Comparison of ENCODE assay signal across 1 cellular context in the genomic region with DNA sequence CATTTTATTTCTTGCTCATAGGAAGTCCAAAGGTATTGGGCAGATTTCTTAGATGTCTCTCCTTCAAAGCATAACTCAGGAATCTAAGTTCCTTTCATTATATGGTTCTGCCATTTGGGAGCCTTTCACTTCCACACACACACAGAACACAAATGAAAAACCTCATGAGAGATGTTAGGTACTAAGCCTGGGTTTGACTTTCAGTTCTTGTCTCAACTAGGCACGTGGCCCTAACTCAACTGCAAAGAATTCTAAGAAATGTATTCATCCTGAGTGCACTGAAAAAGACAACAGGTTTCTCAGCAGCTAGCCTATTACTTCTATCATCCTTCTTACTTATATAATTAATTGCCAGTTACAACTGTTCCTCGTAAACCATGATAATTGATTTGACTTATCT.
A peak's percentile ranks its signal among the peaks of the same experiment; 100 is the strongest.
TF ChIP-seq lines count a peak whose summit lies in the region.

No MANE protein-coding gene starts in this region.

TF ChIP-seq in K562, 482 proteins besides CTCF, POLR2A, EP300 and RAD21 (continued from another document):
- no peak for TF ChIP-seq ZNF407 (IDR thresholded peaks at IDR 0.05; ENCODE audit: low read depth)
- no peak for TF ChIP-seq ZNF696 (CRISPR knock-in tag; conservative IDR thresholded peaks at IDR 0.05)
- no peak for TF ChIP-seq E2F1 (CRISPR knock-in tag; IDR thresholded peaks at IDR 0.05)
- TF ChIP-seq, protein P1, sequence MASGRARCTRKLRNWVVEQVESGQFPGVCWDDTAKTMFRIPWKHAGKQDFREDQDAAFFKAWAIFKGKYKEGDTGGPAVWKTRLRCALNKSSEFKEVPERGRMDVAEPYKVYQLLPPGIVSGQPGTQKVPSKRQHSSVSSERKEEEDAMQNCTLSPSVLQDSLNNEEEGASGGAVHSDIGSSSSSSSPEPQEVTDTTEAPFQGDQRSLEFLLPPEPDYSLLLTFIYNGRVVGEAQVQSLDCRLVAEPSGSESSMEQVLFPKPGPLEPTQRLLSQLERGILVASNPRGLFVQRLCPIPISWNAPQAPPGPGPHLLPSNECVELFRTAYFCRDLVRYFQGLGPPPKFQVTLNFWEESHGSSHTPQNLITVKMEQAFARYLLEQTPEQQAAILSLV (tag; IDR thresholded peaks at IDR 0.05) = no peak
- no peak for TF ChIP-seq MAFF (IDR thresholded peaks at IDR 0.05; ENCODE audit: low read length)
- TF ChIP-seq, protein P2, sequence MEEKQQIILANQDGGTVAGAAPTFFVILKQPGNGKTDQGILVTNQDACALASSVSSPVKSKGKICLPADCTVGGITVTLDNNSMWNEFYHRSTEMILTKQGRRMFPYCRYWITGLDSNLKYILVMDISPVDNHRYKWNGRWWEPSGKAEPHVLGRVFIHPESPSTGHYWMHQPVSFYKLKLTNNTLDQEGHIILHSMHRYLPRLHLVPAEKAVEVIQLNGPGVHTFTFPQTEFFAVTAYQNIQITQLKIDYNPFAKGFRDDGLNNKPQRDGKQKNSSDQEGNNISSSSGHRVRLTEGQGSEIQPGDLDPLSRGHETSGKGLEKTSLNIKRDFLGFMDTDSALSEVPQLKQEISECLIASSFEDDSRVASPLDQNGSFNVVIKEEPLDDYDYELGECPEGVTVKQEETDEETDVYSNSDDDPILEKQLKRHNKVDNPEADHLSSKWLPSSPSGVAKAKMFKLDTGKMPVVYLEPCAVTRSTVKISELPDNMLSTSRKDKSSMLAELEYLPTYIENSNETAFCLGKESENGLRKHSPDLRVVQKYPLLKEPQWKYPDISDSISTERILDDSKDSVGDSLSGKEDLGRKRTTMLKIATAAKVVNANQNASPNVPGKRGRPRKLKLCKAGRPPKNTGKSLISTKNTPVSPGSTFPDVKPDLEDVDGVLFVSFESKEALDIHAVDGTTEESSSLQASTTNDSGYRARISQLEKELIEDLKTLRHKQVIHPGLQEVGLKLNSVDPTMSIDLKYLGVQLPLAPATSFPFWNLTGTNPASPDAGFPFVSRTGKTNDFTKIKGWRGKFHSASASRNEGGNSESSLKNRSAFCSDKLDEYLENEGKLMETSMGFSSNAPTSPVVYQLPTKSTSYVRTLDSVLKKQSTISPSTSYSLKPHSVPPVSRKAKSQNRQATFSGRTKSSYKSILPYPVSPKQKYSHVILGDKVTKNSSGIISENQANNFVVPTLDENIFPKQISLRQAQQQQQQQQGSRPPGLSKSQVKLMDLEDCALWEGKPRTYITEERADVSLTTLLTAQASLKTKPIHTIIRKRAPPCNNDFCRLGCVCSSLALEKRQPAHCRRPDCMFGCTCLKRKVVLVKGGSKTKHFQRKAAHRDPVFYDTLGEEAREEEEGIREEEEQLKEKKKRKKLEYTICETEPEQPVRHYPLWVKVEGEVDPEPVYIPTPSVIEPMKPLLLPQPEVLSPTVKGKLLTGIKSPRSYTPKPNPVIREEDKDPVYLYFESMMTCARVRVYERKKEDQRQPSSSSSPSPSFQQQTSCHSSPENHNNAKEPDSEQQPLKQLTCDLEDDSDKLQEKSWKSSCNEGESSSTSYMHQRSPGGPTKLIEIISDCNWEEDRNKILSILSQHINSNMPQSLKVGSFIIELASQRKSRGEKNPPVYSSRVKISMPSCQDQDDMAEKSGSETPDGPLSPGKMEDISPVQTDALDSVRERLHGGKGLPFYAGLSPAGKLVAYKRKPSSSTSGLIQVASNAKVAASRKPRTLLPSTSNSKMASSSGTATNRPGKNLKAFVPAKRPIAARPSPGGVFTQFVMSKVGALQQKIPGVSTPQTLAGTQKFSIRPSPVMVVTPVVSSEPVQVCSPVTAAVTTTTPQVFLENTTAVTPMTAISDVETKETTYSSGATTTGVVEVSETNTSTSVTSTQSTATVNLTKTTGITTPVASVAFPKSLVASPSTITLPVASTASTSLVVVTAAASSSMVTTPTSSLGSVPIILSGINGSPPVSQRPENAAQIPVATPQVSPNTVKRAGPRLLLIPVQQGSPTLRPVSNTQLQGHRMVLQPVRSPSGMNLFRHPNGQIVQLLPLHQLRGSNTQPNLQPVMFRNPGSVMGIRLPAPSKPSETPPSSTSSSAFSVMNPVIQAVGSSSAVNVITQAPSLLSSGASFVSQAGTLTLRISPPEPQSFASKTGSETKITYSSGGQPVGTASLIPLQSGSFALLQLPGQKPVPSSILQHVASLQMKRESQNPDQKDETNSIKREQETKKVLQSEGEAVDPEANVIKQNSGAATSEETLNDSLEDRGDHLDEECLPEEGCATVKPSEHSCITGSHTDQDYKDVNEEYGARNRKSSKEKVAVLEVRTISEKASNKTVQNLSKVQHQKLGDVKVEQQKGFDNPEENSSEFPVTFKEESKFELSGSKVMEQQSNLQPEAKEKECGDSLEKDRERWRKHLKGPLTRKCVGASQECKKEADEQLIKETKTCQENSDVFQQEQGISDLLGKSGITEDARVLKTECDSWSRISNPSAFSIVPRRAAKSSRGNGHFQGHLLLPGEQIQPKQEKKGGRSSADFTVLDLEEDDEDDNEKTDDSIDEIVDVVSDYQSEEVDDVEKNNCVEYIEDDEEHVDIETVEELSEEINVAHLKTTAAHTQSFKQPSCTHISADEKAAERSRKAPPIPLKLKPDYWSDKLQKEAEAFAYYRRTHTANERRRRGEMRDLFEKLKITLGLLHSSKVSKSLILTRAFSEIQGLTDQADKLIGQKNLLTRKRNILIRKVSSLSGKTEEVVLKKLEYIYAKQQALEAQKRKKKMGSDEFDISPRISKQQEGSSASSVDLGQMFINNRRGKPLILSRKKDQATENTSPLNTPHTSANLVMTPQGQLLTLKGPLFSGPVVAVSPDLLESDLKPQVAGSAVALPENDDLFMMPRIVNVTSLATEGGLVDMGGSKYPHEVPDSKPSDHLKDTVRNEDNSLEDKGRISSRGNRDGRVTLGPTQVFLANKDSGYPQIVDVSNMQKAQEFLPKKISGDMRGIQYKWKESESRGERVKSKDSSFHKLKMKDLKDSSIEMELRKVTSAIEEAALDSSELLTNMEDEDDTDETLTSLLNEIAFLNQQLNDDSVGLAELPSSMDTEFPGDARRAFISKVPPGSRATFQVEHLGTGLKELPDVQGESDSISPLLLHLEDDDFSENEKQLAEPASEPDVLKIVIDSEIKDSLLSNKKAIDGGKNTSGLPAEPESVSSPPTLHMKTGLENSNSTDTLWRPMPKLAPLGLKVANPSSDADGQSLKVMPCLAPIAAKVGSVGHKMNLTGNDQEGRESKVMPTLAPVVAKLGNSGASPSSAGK (IDR thresholded peaks at IDR 0.05) = peak; percentile 64
- 0 out of 2 replicates have a peak, but pooled peaks have one; percentile 31 for TF ChIP-seq BRD4 (IDR thresholded peaks at IDR 0.05)
- TF ChIP-seq MYC (IDR thresholded peaks at IDR 0.05; ENCODE audit: low read depth, low read length) = peak; percentile 68
- TF ChIP-seq MYC (CRISPR knock-in tag; IDR thresholded peaks at IDR 0.05; ENCODE audit: borderline replicate concordance, low read depth) = no peak
- TF ChIP-seq L3MBTL2 (IDR thresholded peaks at IDR 0.05) = peak; percentile 76
- no peak for TF ChIP-seq ZNF184 (CRISPR knock-in tag; IDR thresholded peaks at IDR 0.05)
- no peak for TF ChIP-seq KDM2B (CRISPR knock-in tag; IDR thresholded peaks at IDR 0.05)
- TF ChIP-seq DIDO1 (tag; IDR thresholded peaks at IDR 0.05; ENCODE audit: low read depth) = no peak
- TF ChIP-seq, protein P3, sequence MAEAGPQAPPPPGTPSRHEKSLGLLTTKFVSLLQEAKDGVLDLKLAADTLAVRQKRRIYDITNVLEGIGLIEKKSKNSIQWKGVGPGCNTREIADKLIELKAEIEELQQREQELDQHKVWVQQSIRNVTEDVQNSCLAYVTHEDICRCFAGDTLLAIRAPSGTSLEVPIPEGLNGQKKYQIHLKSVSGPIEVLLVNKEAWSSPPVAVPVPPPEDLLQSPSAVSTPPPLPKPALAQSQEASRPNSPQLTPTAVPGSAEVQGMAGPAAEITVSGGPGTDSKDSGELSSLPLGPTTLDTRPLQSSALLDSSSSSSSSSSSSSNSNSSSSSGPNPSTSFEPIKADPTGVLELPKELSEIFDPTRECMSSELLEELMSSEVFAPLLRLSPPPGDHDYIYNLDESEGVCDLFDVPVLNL (CRISPR knock-in tag; IDR thresholded peaks at IDR 0.05; ENCODE audit: low read depth) = no peak
- TF ChIP-seq ZNF655 (CRISPR knock-in tag; IDR thresholded peaks at IDR 0.05) = no peak
- TF ChIP-seq, protein P4, sequence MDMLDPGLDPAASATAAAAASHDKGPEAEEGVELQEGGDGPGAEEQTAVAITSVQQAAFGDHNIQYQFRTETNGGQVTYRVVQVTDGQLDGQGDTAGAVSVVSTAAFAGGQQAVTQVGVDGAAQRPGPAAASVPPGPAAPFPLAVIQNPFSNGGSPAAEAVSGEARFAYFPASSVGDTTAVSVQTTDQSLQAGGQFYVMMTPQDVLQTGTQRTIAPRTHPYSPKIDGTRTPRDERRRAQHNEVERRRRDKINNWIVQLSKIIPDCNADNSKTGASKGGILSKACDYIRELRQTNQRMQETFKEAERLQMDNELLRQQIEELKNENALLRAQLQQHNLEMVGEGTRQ (CRISPR knock-in tag; IDR thresholded peaks at IDR 0.05) = 0 out of 2 replicates have a peak, but pooled peaks have one; percentile 28
